In the genomic region with DNA sequence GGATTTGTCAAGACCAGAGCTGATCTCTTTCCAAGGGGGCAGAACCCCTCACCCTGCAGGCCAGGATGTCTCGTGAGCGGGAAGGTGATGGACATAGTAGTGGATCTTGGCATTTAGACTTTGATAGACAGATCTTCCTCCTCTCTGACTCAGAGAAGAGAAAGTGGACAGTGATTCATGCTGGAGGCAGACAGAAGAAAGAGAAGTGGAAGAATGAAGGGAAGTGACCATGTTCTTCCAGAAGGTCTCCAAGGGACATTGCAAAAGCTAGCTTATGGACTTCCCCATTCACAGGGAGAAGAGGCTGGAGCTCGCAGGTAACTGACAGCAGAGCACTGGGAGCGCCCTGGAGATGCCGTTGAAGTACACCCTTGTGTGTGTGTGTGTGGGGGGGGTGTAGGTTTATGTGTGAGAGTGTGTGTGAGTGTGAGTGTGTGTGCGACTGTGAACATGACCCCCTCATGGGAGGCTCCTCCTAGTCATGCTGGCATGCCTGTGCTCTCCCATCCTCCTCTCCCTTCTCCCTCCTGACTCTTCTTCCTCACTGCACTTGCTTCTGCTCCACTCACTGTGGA, we compare ENCODE assay signal across 22 cellular contexts. TPM values are rescaled to one million over a fixed set of nuclear protein-coding genes. Genes with fewer than 3 reads are reported as not detected.
A peak's percentile ranks its signal among the peaks of the same experiment; 100 is the strongest.
DNase-seq lines count a peak whose midpoint lies in the region; ATAC-seq and TF ChIP-seq lines count a peak whose summit lies in the region.
"Had no signal": no experiment of that assay in that cellular context is flagged by ENCODE, and none has a peak within 500 bp of the region (broad histone marks: within the 10 kb centered on the region; RNA-seq: fewer than 3 reads in every experiment).

No MANE protein-coding gene starts in this region.

- H3K36me3 ChIP-seq in mammary epithelial cell (ENCODE audit: insufficient read depth, low read length) (no peaks in the 10 kb centered on the region), BE2C (no peaks in the 10 kb centered on the region), stomach (no peaks in the 10 kb centered on the region)
- H3K36me3 ChIP-seq: HAP-1 had no signal

- BruUV-seq in mammary epithelial cell (replicated peaks; lab: Mats Ljungman, UMichigan), result no TSS peak
- no TSS peak for BruUV-seq in MCF 10A (replicated peaks; lab: Mats Ljungman, UMichigan)

- CTCF ChIA-PET in mammary epithelial cell (lab: Charles Lee; ENCODE audit: low non-redundant PET) (no interaction called here), MCF 10A (lab: Yijun Ruan, JAX) (interaction anchor here (1.0 kb wide), 1 partner anchor 47 kb away, joined by 3 read pairs; no protein-coding TSS in a partner anchor)
- CTCF ChIA-PET in CD4-positive, alpha-beta T cell (lab: Charles Lee), result no interaction called here

- H4K20me1 ChIP-seq in mammary epithelial cell (ENCODE audit: insufficient read depth, low read length), result no peaks in the 10 kb centered on the region

- TF ChIP-seq CTCF in mammary epithelial cell (conservative IDR thresholded peaks at IDR 0.05 in 1 of 2, IDR thresholded peaks at IDR 0.05 in 1 of 2; ENCODE audit: extremely low read depth in 1 of 2, insufficient read depth in 1 of 2, low read depth in 1 of 2, low read length in 2 of 2), result no peak
- no peak for TF ChIP-seq CTCF in MCF 10A (IDR thresholded peaks at IDR 0.05; ENCODE audit: unreplicated experiment)
- no peak for TF ChIP-seq CTCF in CD4-positive, alpha-beta T cell (IDR thresholded peaks at IDR 0.05)
- no peak for TF ChIP-seq CTCF in BE2C (IDR thresholded peaks at IDR 0.05; ENCODE audit: low read depth, low read length)
- no peak for TF ChIP-seq CTCF in stomach (IDR thresholded peaks at IDR 0.05)

- dilution Hi-C loops in mammary epithelial cell (cut with HindIII; ENCODE audit: low sequenced_read_pairs), result no loop called here

- no peaks in the 10 kb centered on the region for H3K9me3 Mint-ChIP-seq in MCF 10A (ENCODE audit: unreplicated experiment)
- no peaks in the 10 kb centered on the region for H3K9me3 Mint-ChIP-seq in CD4-positive, alpha-beta T cell

- H3K4me3 ChIP-seq in mammary epithelial cell (replicated peaks in 1 of 3; ENCODE audit: insufficient read depth in 1 of 3, low read depth in 2 of 3, low read length in 3 of 3) (no peak overlapping the region), BE2C (ENCODE audit: low read depth, low read length) (no peak overlapping the region), stomach (no peak overlapping the region)
- H3K4me3 ChIP-seq: HAP-1 had no signal

- no peak overlapping the region for H2AFZ ChIP-seq in mammary epithelial cell (ENCODE audit: low read depth, low read length)

- H3K36me3 Mint-ChIP-seq in MCF 10A (ENCODE audit: insufficient read depth, unreplicated experiment), result no peaks in the 10 kb centered on the region
- no peaks in the 10 kb centered on the region for H3K36me3 Mint-ChIP-seq in CD4-positive, alpha-beta T cell (ENCODE audit: low read depth)

- POLR2A ChIA-PET in MCF 10A (lab: Yijun Ruan, JAX), result no interaction called here
- POLR2A ChIA-PET in CD4-positive, alpha-beta T cell (lab: Charles Lee), result no interaction called here

- H3K9me3 ChIP-seq in mammary epithelial cell (replicated peaks; ENCODE audit: insufficient read depth, low read length) (no peaks in the 10 kb centered on the region), BE2C (no peaks in the 10 kb centered on the region), stomach (no peaks in the 10 kb centered on the region)
- H3K9me3 ChIP-seq in CD4-positive, alpha-beta T cell (ENCODE audit: control insufficient read depth, low read length), result no peaks in the 10 kb centered on the region
- H3K9me3 ChIP-seq: HAP-1, SK-N-SH had no signal

- peaks cover 16% of the 10 kb centered on the region for H3K27me3 ChIP-seq in mammary epithelial cell (ENCODE audit: insufficient read depth, low read length)
- peaks cover 36% of the 10 kb centered on the region for H3K27me3 ChIP-seq in CD4-positive, alpha-beta T cell (ENCODE audit: control insufficient read depth, insufficient read depth, low read length)
- peaks cover 50% of the 10 kb centered on the region for H3K27me3 ChIP-seq in BE2C
- peaks cover 18 to 62% (median 33%) of the 10 kb centered on the region in 3 donors for H3K27me3 ChIP-seq in stomach

- intact Hi-C loops in mammary epithelial cell (cut with micrococcal nuclease), result no loop called here
- intact Hi-C loops in MCF 10A (cut with micrococcal nuclease), result no loop called here
- intact Hi-C loops in CD4-positive, alpha-beta T cell (cut with DNase I, micrococcal nuclease), result no loop called here
- intact Hi-C loops in stomach (cut with DNase I; ENCODE audit: low total_unique reads), result loop anchor here (10.0 kb wide), 1 partner anchor 198 kb away; no protein-coding TSS in a partner anchor

- H3K4me2 ChIP-seq in mammary epithelial cell (ENCODE audit: insufficient read depth, low read depth, low read length), result no peak overlapping the region
- H3K4me2 ChIP-seq: SK-N-SH had no signal

- peaks cover 1% of the 10 kb centered on the region for H3K4me1 Mint-ChIP-seq in MCF 10A (ENCODE audit: insufficient read depth, unreplicated experiment)
- H3K4me1 Mint-ChIP-seq in CD4-positive, alpha-beta T cell (ENCODE audit: low read depth), result peaks cover 9% of the 10 kb centered on the region

- H3K4me1 ChIP-seq in mammary epithelial cell (ENCODE audit: insufficient read depth, low read length), result peaks cover 7% of the 10 kb centered on the region
- H3K4me1 ChIP-seq in BE2C, result no peaks in the 10 kb centered on the region
- H3K4me1 ChIP-seq in stomach, result peaks cover 10 to 13% (median 12%) of the 10 kb centered on the region in 4 donors

- no peak overlapping the region for H3K4me3 Mint-ChIP-seq in MCF 10A (ENCODE audit: unreplicated experiment)
- H3K4me3 Mint-ChIP-seq in CD4-positive, alpha-beta T cell, result no peak overlapping the region

- no peak for TF ChIP-seq EP300 in stomach (IDR thresholded peaks at IDR 0.05)

- no peaks in the 10 kb centered on the region for H3K79me2 ChIP-seq in mammary epithelial cell (ENCODE audit: insufficient read depth, low read length)

- DNase-seq in mammary epithelial cell (peak; percentile 12), MCF 10A (ENCODE audit: unreplicated experiment) (no peak), OCI-M1 (lab: John Stamatoyannopoulos, UW) (peak; percentile 7), kidney tubule cell (ENCODE audit: low spot score) (peak; percentile 21), BE2C (no peak), stomach (no peak)
- DNase-seq in CD4-positive, alpha-beta T cell, result no peak
- no peak for DNase-seq in activated naive CD4-positive, alpha-beta T cell (lab: John Stamatoyannopoulos, UW)
- DNase-seq: COR-L47, DMS153, EL, KBM-7, NCI-H1105 treated with DMSO at 0.1 percent for 48 hours, NCI-H1694 treated with DMSO at 0.1 percent for 48 hours, NCI-H2107, NCI-H2227 treated with DMSO at 0.1 percent for 48 hours, NCI-H524, SHP77, SK-N-SH had no signal

- H3K27me3 Mint-ChIP-seq in MCF 10A (ENCODE audit: insufficient read depth, unreplicated experiment), result peaks cover 22% of the 10 kb centered on the region
- H3K27me3 Mint-ChIP-seq in CD4-positive, alpha-beta T cell, result peaks cover 63% of the 10 kb centered on the region

- no peak overlapping the region for H3K27ac Mint-ChIP-seq in MCF 10A (ENCODE audit: low read depth, unreplicated experiment)
- H3K27ac Mint-ChIP-seq in CD4-positive, alpha-beta T cell, result no peak overlapping the region

- in situ Hi-C loops in mammary epithelial cell (cut with MboI; ENCODE audit: low sequenced_read_pairs in 2 of 2), result no loop called here

- ATAC-seq in CD4-positive, alpha-beta T cell (ENCODE audit: poor library complexity), result no peak

- no peak overlapping the region for H3K9ac ChIP-seq in mammary epithelial cell (ENCODE audit: insufficient read depth, low read length)
- H3K9ac ChIP-seq: SK-N-SH had no signal

- H3K27ac ChIP-seq in mammary epithelial cell (ENCODE audit: insufficient read depth, low read depth, low read length), result no peak overlapping the region
- H3K27ac ChIP-seq in CD4-positive, alpha-beta T cell (ENCODE audit: low read depth, low read length), result no peak overlapping the region
- H3K27ac ChIP-seq in stomach, result no peak overlapping the region
- H3K27ac ChIP-seq: C4-2B had no signal

- TF ChIP-seq POLR2A in stomach (IDR thresholded peaks at IDR 0.05), result no peak

- whole genome bisulfite sequencing in mammary epithelial cell (ENCODE audit: low coverage, missing lambda C conversion rate), result 96% methylated on average over 6 of the region's 6 CpGs
- WGBS in stomach, 5 donors, result 76 to 91% (median 83%) methylated on average over 4 to 6 of the region's 6 CpGs

RNA-seq across cellular contexts. Expression of a gene that starts 8.0 kb away (rescaled TPM):
- 1 to 10 TPM; 1.0 to 2.6 TPM for total RNA-seq in mammary epithelial cell
- 3.3 TPM for polyA plus RNA-seq in mammary epithelial cell
- polyA minus RNA-seq in mammary epithelial cell, result not detected
- 1.2 TPM in 2 replicates for total RNA-seq in MCF 10A (2022)
- total RNA-seq in CD4-positive, alpha-beta T cell, result not detected
- not detected for polyA plus RNA-seq in BE2C (2012; ENCODE audit: insufficient read depth, insufficient read length, low read depth)
- not detected for total RNA-seq in stomach
- 1 to 10 TPM in 2 of 3 donors, not detected in 1; 1.1 to 5.0 TPM for polyA plus RNA-seq in stomach
- total RNA-seq: A673 had no signal
- polyA plus RNA-seq: SK-N-SH had no signal

RNA-seq across cellular contexts. Expression of a gene that starts 35.6 kb away (rescaled TPM):
- 10 to 100 TPM; 14.5 to 28.5 TPM for total RNA-seq in mammary epithelial cell
- 19.6 TPM for polyA plus RNA-seq in mammary epithelial cell
- polyA minus RNA-seq in mammary epithelial cell, result 22.9 TPM
- total RNA-seq in MCF 10A (2022), result 4.9 and 6.3 TPM in 2 replicates
- under 1 TPM in 1 of 2 experiments, not detected in 1; 0.44 TPM for total RNA-seq in CD4-positive, alpha-beta T cell
- 1.2 TPM for polyA plus RNA-seq in BE2C (2012; ENCODE audit: insufficient read depth, insufficient read length, low read depth)
- 1 to 10 TPM in 2 of 5 donors, under 1 TPM in 1, not detected in 2; 0.87 to 4.6 (median 2.0) TPM for total RNA-seq in stomach
- polyA plus RNA-seq in stomach, result 1 to 10 TPM in 1 of 3 donors, under 1 TPM in 1, not detected in 1; 0.20 to 1.2 TPM

Comparison
In these comparisons a context has a peak if more than half of its experiments do, and no peak if none do; other contexts are left out.
1. DNase-seq: peak in mammary epithelial cell (single experiment), OCI-M1 (single experiment) and kidney tubule cell (single experiment); none in MCF 10A (single experiment), CD4-positive, alpha-beta T cell (0 of 10), activated naive CD4-positive, alpha-beta T cell (0 of 4), BE2C (single experiment) and stomach (single experiment).